8 cellular contexts compared by ENCODE assay signal in genomic region chr17:7558544-7559306, GRCh38. TPM values are rescaled to one million over a fixed set of nuclear protein-coding genes. Genes with fewer than 3 reads are reported as not detected.
DNase-seq lines count a peak whose midpoint lies in the region; ATAC-seq and TF ChIP-seq lines count a peak whose summit lies in the region.

TNFSF13 (plus strand) TSS chr17:7558750; CDS start chr17:7559040, 290 bp downstream.

- peak within 1 kb of the TSS; percentile 80 for H3K4me2 ChIP-seq in GM23338

- H2AFZ ChIP-seq in GM23338, result peak within 1 kb of the TSS; percentile 91

- TF ChIP-seq CTCF in GM23338 (conservative IDR thresholded peaks at IDR 0.05; ENCODE audit: low read depth in 2 of 2) (no peak), retinal pigment epithelial cell (conservative IDR thresholded peaks at IDR 0.05; ENCODE audit: low read depth, low read length) (no peak), GM20000 (IDR thresholded peaks at IDR 0.05; ENCODE audit: extremely low read depth, missing control alignments) (no peak)

- H3K9me3 Mint-ChIP-seq in GM23338, result no peaks in the 10 kb centered on the region

- H3K4me1 ChIP-seq in GM23338 (ENCODE audit: insufficient read depth), result peaks cover 45% of the 10 kb centered on the region

- H3K27ac Mint-ChIP-seq in GM23338, result peak within 1 kb of the TSS; percentile 89

- H3K36me3 Mint-ChIP-seq in GM23338 (ENCODE audit: low read depth), result peaks cover 9% of the 10 kb centered on the region

- peaks cover 27% of the 10 kb centered on the region for H3F3A ChIP-seq in GM23338 (replicated peaks; ENCODE audit: low read depth)

- ATAC-seq in GM23338 (no peak), GM18868 (IDR thresholded peaks at IDR 0.05; ENCODE audit: unreplicated experiment) (no peak), GM21619 (IDR thresholded peaks at IDR 0.05; ENCODE audit: unreplicated experiment) (no peak), HG03175 (IDR thresholded peaks at IDR 0.05; ENCODE audit: unreplicated experiment) (no peak)

- peaks cover 17% of the 10 kb centered on the region for H3K79me2 ChIP-seq in GM23338 (replicated peaks; ENCODE audit: insufficient read depth)

- no peaks in the 10 kb centered on the region; the same call in 1 of the 2 replicates for H4K20me1 ChIP-seq in GM23338 (replicated peaks; ENCODE audit: insufficient read depth)

- H3K4me1 Mint-ChIP-seq in GM23338, result peaks cover 56% of the 10 kb centered on the region

- H3K4me3 ChIP-seq in GM23338 (peak within 1 kb of the TSS; percentile 41), retinal pigment epithelial cell (ENCODE audit: low read length) (peak within 1 kb of the TSS; percentile 12)

- DNase-seq in GM23338 (ENCODE audit: low spot score), result no peak
- peak; percentile 27 for DNase-seq in SKM-1 (lab: John Stamatoyannopoulos, UW; ENCODE audit: unreplicated experiment)
- peak; percentile 82 for DNase-seq in cardiac septum (ENCODE audit: low spot score)
- DNase-seq in retinal pigment epithelial cell (ENCODE audit: low read depth), result no peak
- no peak for DNase-seq in GM20000 (ENCODE audit: low spot score)

- H3K27me3 Mint-ChIP-seq in GM23338 (ENCODE audit: insufficient read depth, low read depth, poor library complexity), result peaks cover 27% of the 10 kb centered on the region

- H3K4me3 Mint-ChIP-seq in GM23338, result peak within 1 kb of the TSS; percentile 60

- H3K36me3 ChIP-seq in GM23338 (ENCODE audit: insufficient read depth), result 0 out of 2 replicates have a peak, but pooled peaks cover under 1% of the 10 kb centered on the region

- peak within 1 kb of the TSS; percentile 19; the same call in 1 of the 2 replicates for H3K27ac ChIP-seq in GM23338 (ENCODE audit: low read depth)

- no peaks in the 10 kb centered on the region for H3K9me2 ChIP-seq in GM23338 (ENCODE audit: insufficient read depth)

- intact Hi-C loops in cardiac septum (cut with DNase I), result loop anchor here (2.0 to 5.0 kb wide), 2 partner anchors 74 to 321 kb away; partner anchors contain the start of genes PHF23 and POLR2A

- no peaks in the 10 kb centered on the region for H3K27me3 ChIP-seq in GM23338 (ENCODE audit: insufficient read depth)

TF ChIP-seq in GM23338, 12 proteins besides CTCF, POLR2A, EP300 and RAD21:
- no peak for TF ChIP-seq ETS1 (IDR thresholded peaks at IDR 0.05)
- no peak for TF ChIP-seq ZNF331 (CRISPR knock-in tag; IDR thresholded peaks at IDR 0.05; ENCODE audit: low read depth)
- no peak for TF ChIP-seq CREB1 (CRISPR knock-in tag; IDR thresholded peaks at IDR 0.05; ENCODE audit: low read depth)
- no peak for TF ChIP-seq POLR2AphosphoS5 (IDR thresholded peaks at IDR 0.05; ENCODE audit: low read depth)
- no peak for TF ChIP-seq REST (IDR thresholded peaks at IDR 0.05; ENCODE audit: unreplicated experiment)
TF ChIP-seq in GM23338: peak in this region for 0.

RNA-seq across cellular contexts. Expression of gene TNFSF13, which starts in this region (rescaled TPM):
- total RNA-seq in GM23338 (2014; rRNA removed; shearing (Covaris generic)), result 1.5 TPM in 1 of 2 replicates, not detected in the other
- 1.9 and 2.2 TPM in 2 replicates for polyA plus RNA-seq in GM23338 (2016; fragmentation: Nextera tagmentation; extraction: Ambion mirVana)
- total RNA-seq in cardiac septum, result 4.9 TPM

Comparison
In these comparisons a context has a peak if more than half of its experiments do, and no peak if none do; other contexts are left out.
1. DNase-seq: peak in SKM-1 (single experiment) and cardiac septum (single experiment); none in GM23338 (single experiment), retinal pigment epithelial cell (single experiment) and GM20000 (single experiment).